In genomic region chr15:70151008-70151407, GRCh38 we compare ENCODE assay signal across 27 cellular contexts.
"Had no signal": no experiment of that assay in that cellular context is flagged by ENCODE, and none has a peak within 500 bp of the region (broad histone marks: within the 10 kb centered on the region; RNA-seq: fewer than 3 reads in every experiment).

No MANE protein-coding gene starts in this region.

- H3K4me3 ChIP-seq: body of pancreas, esophagus muscularis mucosa, heart left ventricle, spleen, tibial nerve had no signal

- DNase-seq: activated CD4-positive, alpha-beta T cell treated with anti-CD3 and anti-CD28 coated beads for 36 hours; activated CD4-positive, CD25-positive, alpha-beta regulatory T cell; activated CD8-positive, alpha-beta memory T cell treated with anti-CD3 and anti-CD28 coated beads, Interleukin-2, amount 10 ng/mL, durations not matched to agents 7 days and 5 days; activated CD8-positive, alpha-beta T cell treated with anti-CD3 and anti-CD28 coated beads, Interleukin-2, amount 10 ng/mL, durations not matched to agents 7 days and 5 days; activated naive CD4-positive, alpha-beta T cell; activated T-cell treated with anti-CD3 and anti-CD28 coated beads for 4 hours; activated T-cell treated with anti-CD3 and anti-CD28 coated beads, Interleukin-2, amount 50 U/mL, for 72 hours; body of pancreas; dermis blood vessel endothelial cell; effector CD4-positive, alpha-beta T cell; foreskin keratinocyte; heart left ventricle; hypothalamus; immature natural killer cell; kidney; left colon; midbrain; naive thymus-derived CD4-positive, alpha-beta T cell; occipital lobe; posterior cingulate gyrus; right cardiac atrium; spleen; stimulated activated CD4-positive, alpha-beta T cell treated with anti-CD3 and anti-CD28 coated beads, Interleukin-2, amount 100 ng/mL, for 48 hours; stimulated activated naive CD4-positive, alpha-beta T cell treated with Interleukin-2 at 50 U/mL for 16 hours; T1000 had no signal

- H3K36me3 ChIP-seq: esophagus muscularis mucosa, heart left ventricle, spleen, tibial nerve had no signal

- H3K27ac ChIP-seq: esophagus muscularis mucosa, foreskin keratinocyte, spleen, tibial nerve had no signal

- H3K9me3 ChIP-seq: body of pancreas, esophagus muscularis mucosa, heart left ventricle, spleen, tibial nerve had no signal

- H3K27me3 ChIP-seq: body of pancreas, esophagus muscularis mucosa, tibial nerve had no signal
